8 cellular contexts compared by ENCODE assay signal in genomic region chr14:56195727-56196126, GRCh38.
DNase-seq lines count a peak whose midpoint lies in the region; ATAC-seq and TF ChIP-seq lines count a peak whose summit lies in the region.

No MANE protein-coding gene starts in this region.

- H3K4me3 ChIP-seq in BJ (ENCODE audit: low read depth, low read length) = no peak overlapping the region

- H3K9me3 Mint-ChIP-seq in dendritic cell treated with granulocyte-macrophage colony-stimulating factor and Interleukin-4, amounts not matched to agents 40 ng/mL and 50 ng/mL, for 4 days = no peaks in the 10 kb centered on the region

- peaks cover 24% of the 10 kb centered on the region for H3K4me1 Mint-ChIP-seq in dendritic cell treated with granulocyte-macrophage colony-stimulating factor and Interleukin-4, amounts not matched to agents 40 ng/mL and 50 ng/mL, for 4 days (ENCODE audit: low read depth)

- no peaks in the 10 kb centered on the region for H3K36me3 Mint-ChIP-seq in dendritic cell treated with granulocyte-macrophage colony-stimulating factor and Interleukin-4, amounts not matched to agents 40 ng/mL and 50 ng/mL, for 4 days (ENCODE audit: low read depth)

- DNase-seq in BJ (ENCODE audit: low read depth) (peak; percentile 44), NCI-H69 (lab: John Stamatoyannopoulos, UW) (peak; percentile 95), dedifferentiated amniotic fluid mesenchymal stem cell (ENCODE audit: extremely low spot score) (no peak), islet precursor cell (no peak)
- peak; percentile 8 for DNase-seq in stimulated activated CD8-positive, alpha-beta memory T cell treated with anti-CD3 and anti-CD28 coated beads, Interleukin-15, amount 100 ng/mL, for 48 hours (ENCODE audit: low read depth in 2 of 2)

- TF ChIP-seq CTCF in BJ (IDR thresholded peaks at IDR 0.05; ENCODE audit: insufficient read depth, low read depth, low read length) = no peak

- POLR2A ChIA-PET in BJ (lab: Charles Lee) = no interaction called here

- peak overlapping the region; percentile 64 for H3K27ac Mint-ChIP-seq in dendritic cell treated with granulocyte-macrophage colony-stimulating factor and Interleukin-4, amounts not matched to agents 40 ng/mL and 50 ng/mL, for 4 days

- intact Hi-C loops in dendritic cell treated with granulocyte-macrophage colony-stimulating factor and Interleukin-4, amounts not matched to agents 40 ng/mL and 50 ng/mL, for 4 days (cut with micrococcal nuclease) = loop anchor here (5.0 kb wide), 1 partner anchor 78 kb away; the partner anchor contains the start of gene PELI2

- CTCF ChIA-PET in BJ (lab: Yijun Ruan, JAX) = interaction anchor here (0.8 to 1.3 kb wide), 2 partner anchors 77 to 144 kb away, joined by 4 read pairs; partner anchors contain the start of gene PELI2

- H3K4me3 Mint-ChIP-seq in dendritic cell treated with granulocyte-macrophage colony-stimulating factor and Interleukin-4, amounts not matched to agents 40 ng/mL and 50 ng/mL, for 4 days = no peak overlapping the region

- H3K36me3 ChIP-seq in BJ (ENCODE audit: control insufficient read depth, insufficient read depth, low read length) = no peaks in the 10 kb centered on the region

- no peaks in the 10 kb centered on the region for H3K27me3 Mint-ChIP-seq in dendritic cell treated with granulocyte-macrophage colony-stimulating factor and Interleukin-4, amounts not matched to agents 40 ng/mL and 50 ng/mL, for 4 days

- ATAC-seq in GM18519 (IDR thresholded peaks at IDR 0.05; ENCODE audit: low FRiP score, unreplicated experiment) (peak; percentile 45), HG02981 (IDR thresholded peaks at IDR 0.05; ENCODE audit: unreplicated experiment) (peak; percentile 75)

- no peaks in the 10 kb centered on the region for H3K27me3 ChIP-seq in BJ (ENCODE audit: control insufficient read depth, insufficient read depth, low read length)

Comparison
In these comparisons a context has a peak if more than half of its experiments do, and no peak if none do; other contexts are left out.
1. DNase-seq: peak in BJ (single experiment), NCI-H69 (single experiment) and stimulated activated CD8-positive, alpha-beta memory T cell treated with anti-CD3 and anti-CD28 coated beads, Interleukin-15, amount 100 ng/mL, for 48 hours (2 of 2); none in dedifferentiated amniotic fluid mesenchymal stem cell (single experiment) and islet precursor cell (single experiment).